In the genomic region with DNA sequence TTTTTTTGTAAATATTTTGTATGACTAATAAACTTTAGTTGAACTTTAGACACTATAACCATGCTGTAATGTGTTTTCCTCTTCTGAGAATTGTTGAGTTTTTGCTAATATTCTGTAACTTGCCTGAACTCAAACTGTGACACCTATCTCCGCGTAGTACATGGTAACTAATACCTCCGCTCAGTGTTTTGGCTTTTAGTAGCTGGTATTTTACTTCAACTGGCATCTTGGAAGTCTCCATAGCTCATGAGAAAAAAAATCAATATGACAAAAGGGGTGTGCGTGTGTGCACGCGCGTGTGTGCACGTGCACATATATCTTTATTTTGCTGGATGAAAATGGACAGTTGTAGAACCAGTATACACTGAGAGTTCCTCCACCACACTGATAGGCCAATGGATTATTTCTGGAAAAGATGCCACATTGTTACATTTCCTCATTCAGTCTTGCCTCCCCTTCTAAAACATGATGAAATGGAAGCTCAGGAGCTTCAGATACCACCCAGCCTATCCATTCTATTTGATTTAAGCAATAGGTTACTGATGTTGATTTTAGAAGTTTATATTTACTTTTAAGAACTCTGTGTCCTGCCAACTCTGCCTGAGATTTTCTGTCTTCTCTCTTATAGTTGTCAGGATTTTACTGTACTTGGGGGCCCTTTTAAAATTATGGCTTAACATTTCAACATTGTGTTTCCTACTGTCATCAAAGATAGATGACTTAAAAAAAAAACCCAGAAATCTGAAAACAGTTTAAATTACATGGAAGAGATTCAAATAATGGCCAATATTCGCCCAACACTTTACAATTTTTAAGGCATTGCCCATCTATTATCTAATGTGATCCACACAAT, we compare ENCODE assay signal across 1 cellular context.
A peak's percentile ranks its signal among the peaks of the same experiment; 100 is the strongest.
TF ChIP-seq lines count a peak whose summit lies in the region.

No MANE protein-coding gene starts in this region.

TF ChIP-seq in HepG2, 621 proteins besides CTCF, POLR2A, EP300 and RAD21 (continued from another document and continues in another):
- TF ChIP-seq, protein P1, sequence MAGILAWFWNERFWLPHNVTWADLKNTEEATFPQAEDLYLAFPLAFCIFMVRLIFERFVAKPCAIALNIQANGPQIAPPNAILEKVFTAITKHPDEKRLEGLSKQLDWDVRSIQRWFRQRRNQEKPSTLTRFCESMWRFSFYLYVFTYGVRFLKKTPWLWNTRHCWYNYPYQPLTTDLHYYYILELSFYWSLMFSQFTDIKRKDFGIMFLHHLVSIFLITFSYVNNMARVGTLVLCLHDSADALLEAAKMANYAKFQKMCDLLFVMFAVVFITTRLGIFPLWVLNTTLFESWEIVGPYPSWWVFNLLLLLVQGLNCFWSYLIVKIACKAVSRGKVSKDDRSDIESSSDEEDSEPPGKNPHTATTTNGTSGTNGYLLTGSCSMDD (CRISPR knock-in tag; IDR thresholded peaks at IDR 0.05) = no peak
- TF ChIP-seq KDM2A (CRISPR knock-in tag; IDR thresholded peaks at IDR 0.05; ENCODE audit: borderline replicate concordance, low read depth) (no peak), POLR2G (IDR thresholded peaks at IDR 0.05; ENCODE audit: low read depth, low read length) (no peak), KMT2A (CRISPR knock-in tag; IDR thresholded peaks at IDR 0.05) (no peak), HOXD1 (CRISPR knock-in tag; IDR thresholded peaks at IDR 0.05) (no peak), HES4 (CRISPR knock-in tag; IDR thresholded peaks at IDR 0.05; ENCODE audit: borderline replicate concordance) (no peak), ZNF883 (CRISPR knock-in tag; IDR thresholded peaks at IDR 0.05; ENCODE audit: not compliant biosample characterization) (no peak), ZNF383 (CRISPR knock-in tag; IDR thresholded peaks at IDR 0.05; ENCODE audit: borderline replicate concordance) (no peak), YEATS4 (CRISPR knock-in tag; IDR thresholded peaks at IDR 0.05; ENCODE audit: borderline replicate concordance) (peak; percentile 53; the same call in 1 of the 2 replicates), HMGA1 (CRISPR knock-in tag; conservative IDR thresholded peaks at IDR 0.05) (no peak), SRSF1 (optimal IDR thresholded peaks at IDR 0.05; ENCODE audit: low read depth, low read length) (no peak), KLF13 (CRISPR knock-in tag; IDR thresholded peaks at IDR 0.05) (no peak), REL (CRISPR knock-in tag; conservative IDR thresholded peaks at IDR 0.05) (no peak), ZFX (CRISPR knock-in tag; IDR thresholded peaks at IDR 0.05; ENCODE audit: low read depth) (peak; percentile 43; the same call in 1 of the 2 replicates), NCOR1 (IDR thresholded peaks at IDR 0.05; ENCODE audit: borderline replicate concordance, low read length) (no peak; the same call in 1 of the 2 replicates), ZNF546 (CRISPR knock-in tag; conservative IDR thresholded peaks at IDR 0.05) (no peak), ZEB1 (IDR thresholded peaks at IDR 0.05; ENCODE audit: insufficient replicate concordance, low read depth) (no peak), ZNF547 (CRISPR knock-in tag; IDR thresholded peaks at IDR 0.05) (0 out of 2 replicates have a peak, but pooled peaks have one; percentile 54), ZNF614 (CRISPR knock-in tag; IDR thresholded peaks at IDR 0.05; ENCODE audit: borderline replicate concordance) (peak; percentile 48; the same call in 1 of the 2 replicates), ZSCAN30 (CRISPR knock-in tag; IDR thresholded peaks at IDR 0.05) (no peak), ZNF773 (CRISPR knock-in tag; IDR thresholded peaks at IDR 0.05; ENCODE audit: borderline replicate concordance) (no peak), EHMT2 (IDR thresholded peaks at IDR 0.05; ENCODE audit: borderline replicate concordance, low read depth, low read length) (peak; percentile 92), ZNF496 (CRISPR knock-in tag; IDR thresholded peaks at IDR 0.05; ENCODE audit: insufficient replicate concordance) (no peak), ZFYVE20 (CRISPR knock-in tag; IDR thresholded peaks at IDR 0.05; ENCODE audit: borderline replicate concordance, low read depth) (no peak), SAP130 (CRISPR knock-in tag; IDR thresholded peaks at IDR 0.05; ENCODE audit: low read depth) (peak; percentile 65), ZBTB42 (CRISPR knock-in tag; IDR thresholded peaks at IDR 0.05) (no peak), NCOA1 (CRISPR knock-in tag; IDR thresholded peaks at IDR 0.05) (no peak), SMAD1 (CRISPR knock-in tag; IDR thresholded peaks at IDR 0.05; ENCODE audit: borderline replicate concordance, low read depth) (no peak), GFI1 (CRISPR knock-in tag; IDR thresholded peaks at IDR 0.05; ENCODE audit: borderline replicate concordance) (peak; percentile 93), CHD4 (IDR thresholded peaks at IDR 0.05; ENCODE audit: borderline replicate concordance, low read length) (peak; percentile 92; the same call in 1 of the 2 replicates), NFE2L2 (IDR thresholded peaks at IDR 0.05; ENCODE audit: low read length) (no peak), PPARG (CRISPR knock-in tag; conservative IDR thresholded peaks at IDR 0.05) (peak; percentile 99), PAX8 (CRISPR knock-in tag; IDR thresholded peaks at IDR 0.05; ENCODE audit: borderline replicate concordance) (no peak), MTA1 (CRISPR knock-in tag; IDR thresholded peaks at IDR 0.05; ENCODE audit: borderline replicate concordance) (no peak), ZNF713 (CRISPR knock-in tag; IDR thresholded peaks at IDR 0.05) (no peak), HCFC1 (IDR thresholded peaks at IDR 0.05; ENCODE audit: low read depth, low read length) (no peak)
- TF ChIP-seq, protein P2, sequence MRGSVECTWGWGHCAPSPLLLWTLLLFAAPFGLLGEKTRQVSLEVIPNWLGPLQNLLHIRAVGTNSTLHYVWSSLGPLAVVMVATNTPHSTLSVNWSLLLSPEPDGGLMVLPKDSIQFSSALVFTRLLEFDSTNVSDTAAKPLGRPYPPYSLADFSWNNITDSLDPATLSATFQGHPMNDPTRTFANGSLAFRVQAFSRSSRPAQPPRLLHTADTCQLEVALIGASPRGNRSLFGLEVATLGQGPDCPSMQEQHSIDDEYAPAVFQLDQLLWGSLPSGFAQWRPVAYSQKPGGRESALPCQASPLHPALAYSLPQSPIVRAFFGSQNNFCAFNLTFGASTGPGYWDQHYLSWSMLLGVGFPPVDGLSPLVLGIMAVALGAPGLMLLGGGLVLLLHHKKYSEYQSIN (CRISPR knock-in tag; IDR thresholded peaks at IDR 0.05; ENCODE audit: borderline replicate concordance) = no peak
- TF ChIP-seq, protein P3, sequence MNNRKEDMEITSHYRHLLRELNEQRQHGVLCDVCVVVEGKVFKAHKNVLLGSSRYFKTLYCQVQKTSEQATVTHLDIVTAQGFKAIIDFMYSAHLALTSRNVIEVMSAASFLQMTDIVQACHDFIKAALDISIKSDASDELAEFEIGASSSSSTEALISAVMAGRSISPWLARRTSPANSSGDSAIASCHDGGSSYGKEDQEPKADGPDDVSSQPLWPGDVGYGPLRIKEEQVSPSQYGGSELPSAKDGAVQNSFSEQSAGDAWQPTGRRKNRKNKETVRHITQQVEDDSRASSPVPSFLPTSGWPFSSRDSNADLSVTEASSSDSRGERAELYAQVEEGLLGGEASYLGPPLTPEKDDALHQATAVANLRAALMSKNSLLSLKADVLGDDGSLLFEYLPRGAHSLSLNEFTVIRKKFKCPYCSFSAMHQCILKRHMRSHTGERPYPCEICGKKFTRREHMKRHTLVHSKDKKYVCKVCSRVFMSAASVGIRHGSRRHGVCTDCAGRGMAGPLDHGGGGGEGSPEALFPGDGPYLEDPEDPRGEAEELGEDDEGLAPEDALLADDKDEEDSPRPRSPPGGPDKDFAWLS (CRISPR knock-in tag; IDR thresholded peaks at IDR 0.05; ENCODE audit: borderline replicate concordance) = no peak
- TF ChIP-seq, protein P4, sequence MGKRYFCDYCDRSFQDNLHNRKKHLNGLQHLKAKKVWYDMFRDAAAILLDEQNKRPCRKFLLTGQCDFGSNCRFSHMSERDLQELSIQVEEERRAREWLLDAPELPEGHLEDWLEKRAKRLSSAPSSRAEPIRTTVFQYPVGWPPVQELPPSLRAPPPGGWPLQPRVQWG (CRISPR knock-in tag; IDR thresholded peaks at IDR 0.05; ENCODE audit: borderline replicate concordance, low read depth) = no peak
- TF ChIP-seq, protein P5, sequence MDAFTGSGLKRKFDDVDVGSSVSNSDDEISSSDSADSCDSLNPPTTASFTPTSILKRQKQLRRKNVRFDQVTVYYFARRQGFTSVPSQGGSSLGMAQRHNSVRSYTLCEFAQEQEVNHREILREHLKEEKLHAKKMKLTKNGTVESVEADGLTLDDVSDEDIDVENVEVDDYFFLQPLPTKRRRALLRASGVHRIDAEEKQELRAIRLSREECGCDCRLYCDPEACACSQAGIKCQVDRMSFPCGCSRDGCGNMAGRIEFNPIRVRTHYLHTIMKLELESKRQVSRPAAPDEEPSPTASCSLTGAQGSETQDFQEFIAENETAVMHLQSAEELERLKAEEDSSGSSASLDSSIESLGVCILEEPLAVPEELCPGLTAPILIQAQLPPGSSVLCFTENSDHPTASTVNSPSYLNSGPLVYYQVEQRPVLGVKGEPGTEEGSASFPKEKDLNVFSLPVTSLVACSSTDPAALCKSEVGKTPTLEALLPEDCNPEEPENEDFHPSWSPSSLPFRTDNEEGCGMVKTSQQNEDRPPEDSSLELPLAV (CRISPR knock-in tag; conservative IDR thresholded peaks at IDR 0.05; ENCODE audit: low read depth) = no peak
- TF ChIP-seq, protein P6, sequence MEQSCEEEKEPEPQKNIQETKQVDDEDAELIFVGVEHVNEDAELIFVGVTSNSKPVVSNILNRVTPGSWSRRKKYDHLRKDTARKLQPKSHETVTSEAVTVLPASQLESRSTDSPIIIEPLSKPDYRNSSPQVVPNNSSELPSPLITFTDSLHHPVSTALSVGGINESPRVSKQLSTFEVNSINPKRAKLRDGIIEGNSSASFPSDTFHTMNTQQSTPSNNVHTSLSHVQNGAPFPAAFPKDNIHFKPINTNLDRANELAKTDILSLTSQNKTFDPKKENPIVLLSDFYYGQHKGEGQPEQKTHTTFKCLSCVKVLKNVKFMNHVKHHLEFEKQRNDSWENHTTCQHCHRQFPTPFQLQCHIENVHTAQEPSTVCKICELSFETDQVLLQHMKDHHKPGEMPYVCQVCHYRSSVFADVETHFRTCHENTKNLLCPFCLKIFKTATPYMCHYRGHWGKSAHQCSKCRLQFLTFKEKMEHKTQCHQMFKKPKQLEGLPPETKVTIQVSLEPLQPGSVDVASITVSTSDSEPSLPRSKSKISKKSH (CRISPR knock-in tag; IDR thresholded peaks at IDR 0.05; ENCODE audit: borderline replicate concordance) = no peak
- TF ChIP-seq, protein P7, sequence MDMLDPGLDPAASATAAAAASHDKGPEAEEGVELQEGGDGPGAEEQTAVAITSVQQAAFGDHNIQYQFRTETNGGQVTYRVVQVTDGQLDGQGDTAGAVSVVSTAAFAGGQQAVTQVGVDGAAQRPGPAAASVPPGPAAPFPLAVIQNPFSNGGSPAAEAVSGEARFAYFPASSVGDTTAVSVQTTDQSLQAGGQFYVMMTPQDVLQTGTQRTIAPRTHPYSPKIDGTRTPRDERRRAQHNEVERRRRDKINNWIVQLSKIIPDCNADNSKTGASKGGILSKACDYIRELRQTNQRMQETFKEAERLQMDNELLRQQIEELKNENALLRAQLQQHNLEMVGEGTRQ (IDR thresholded peaks at IDR 0.05; ENCODE audit: low read depth, low read length) = no peak
- TF ChIP-seq, protein P7 (CRISPR knock-in tag; IDR thresholded peaks at IDR 0.05; ENCODE audit: borderline replicate concordance) = no peak
- TF ChIP-seq, protein P8, sequence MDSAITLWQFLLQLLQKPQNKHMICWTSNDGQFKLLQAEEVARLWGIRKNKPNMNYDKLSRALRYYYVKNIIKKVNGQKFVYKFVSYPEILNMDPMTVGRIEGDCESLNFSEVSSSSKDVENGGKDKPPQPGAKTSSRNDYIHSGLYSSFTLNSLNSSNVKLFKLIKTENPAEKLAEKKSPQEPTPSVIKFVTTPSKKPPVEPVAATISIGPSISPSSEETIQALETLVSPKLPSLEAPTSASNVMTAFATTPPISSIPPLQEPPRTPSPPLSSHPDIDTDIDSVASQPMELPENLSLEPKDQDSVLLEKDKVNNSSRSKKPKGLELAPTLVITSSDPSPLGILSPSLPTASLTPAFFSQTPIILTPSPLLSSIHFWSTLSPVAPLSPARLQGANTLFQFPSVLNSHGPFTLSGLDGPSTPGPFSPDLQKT (CRISPR knock-in tag; IDR thresholded peaks at IDR 0.05; ENCODE audit: borderline replicate concordance) = no peak
- TF ChIP-seq, protein P9, sequence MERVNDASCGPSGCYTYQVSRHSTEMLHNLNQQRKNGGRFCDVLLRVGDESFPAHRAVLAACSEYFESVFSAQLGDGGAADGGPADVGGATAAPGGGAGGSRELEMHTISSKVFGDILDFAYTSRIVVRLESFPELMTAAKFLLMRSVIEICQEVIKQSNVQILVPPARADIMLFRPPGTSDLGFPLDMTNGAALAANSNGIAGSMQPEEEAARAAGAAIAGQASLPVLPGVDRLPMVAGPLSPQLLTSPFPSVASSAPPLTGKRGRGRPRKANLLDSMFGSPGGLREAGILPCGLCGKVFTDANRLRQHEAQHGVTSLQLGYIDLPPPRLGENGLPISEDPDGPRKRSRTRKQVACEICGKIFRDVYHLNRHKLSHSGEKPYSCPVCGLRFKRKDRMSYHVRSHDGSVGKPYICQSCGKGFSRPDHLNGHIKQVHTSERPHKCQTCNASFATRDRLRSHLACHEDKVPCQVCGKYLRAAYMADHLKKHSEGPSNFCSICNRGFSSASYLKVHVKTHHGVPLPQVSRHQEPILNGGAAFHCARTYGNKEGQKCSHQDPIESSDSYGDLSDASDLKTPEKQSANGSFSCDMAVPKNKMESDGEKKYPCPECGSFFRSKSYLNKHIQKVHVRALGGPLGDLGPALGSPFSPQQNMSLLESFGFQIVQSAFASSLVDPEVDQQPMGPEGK (CRISPR knock-in tag; IDR thresholded peaks at IDR 0.05) = peak; percentile 56; the same call in 1 of the 2 replicates
- TF ChIP-seq, protein P10, sequence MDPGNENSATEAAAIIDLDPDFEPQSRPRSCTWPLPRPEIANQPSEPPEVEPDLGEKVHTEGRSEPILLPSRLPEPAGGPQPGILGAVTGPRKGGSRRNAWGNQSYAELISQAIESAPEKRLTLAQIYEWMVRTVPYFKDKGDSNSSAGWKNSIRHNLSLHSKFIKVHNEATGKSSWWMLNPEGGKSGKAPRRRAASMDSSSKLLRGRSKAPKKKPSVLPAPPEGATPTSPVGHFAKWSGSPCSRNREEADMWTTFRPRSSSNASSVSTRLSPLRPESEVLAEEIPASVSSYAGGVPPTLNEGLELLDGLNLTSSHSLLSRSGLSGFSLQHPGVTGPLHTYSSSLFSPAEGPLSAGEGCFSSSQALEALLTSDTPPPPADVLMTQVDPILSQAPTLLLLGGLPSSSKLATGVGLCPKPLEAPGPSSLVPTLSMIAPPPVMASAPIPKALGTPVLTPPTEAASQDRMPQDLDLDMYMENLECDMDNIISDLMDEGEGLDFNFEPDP (CRISPR knock-in tag; conservative IDR thresholded peaks at IDR 0.05) = no peak
- TF ChIP-seq, protein P11, sequence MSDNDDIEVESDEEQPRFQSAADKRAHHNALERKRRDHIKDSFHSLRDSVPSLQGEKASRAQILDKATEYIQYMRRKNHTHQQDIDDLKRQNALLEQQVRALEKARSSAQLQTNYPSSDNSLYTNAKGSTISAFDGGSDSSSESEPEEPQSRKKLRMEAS (IDR thresholded peaks at IDR 0.05) = peak; percentile 70
